Comparison of ENCODE assay signal across 23 cellular contexts in genomic region chr19:976476-976875, GRCh38. TPM values are rescaled to one million over a fixed set of nuclear protein-coding genes. Genes with fewer than 3 reads are reported as not detected.
DNase-seq lines count a peak whose midpoint lies in the region; ATAC-seq, FAIRE-seq and TF ChIP-seq lines count a peak whose summit lies in the region.
"Had no signal": no experiment of that assay in that cellular context is flagged by ENCODE, and none has a peak within 500 bp of the region (broad histone marks: within the 10 kb centered on the region; RNA-seq: fewer than 3 reads in every experiment).

No MANE protein-coding gene starts in this region.

- H3K27me3 Mint-ChIP-seq in dendritic cell treated with granulocyte-macrophage colony-stimulating factor and Interleukin-4, amounts not matched to agents 40 ng/mL and 50 ng/mL, for 4 days, result no peaks in the 10 kb centered on the region
- H3K27me3 Mint-ChIP-seq: CD4-positive, alpha-beta memory T cell had no signal

- H3K4me1 Mint-ChIP-seq in dendritic cell treated with granulocyte-macrophage colony-stimulating factor and Interleukin-4, amounts not matched to agents 40 ng/mL and 50 ng/mL, for 4 days (ENCODE audit: low read depth), result peaks cover 12% of the 10 kb centered on the region
- H3K4me1 Mint-ChIP-seq: CD4-positive, alpha-beta memory T cell had no signal

- TF ChIP-seq POLR2A in GM12891 (IDR thresholded peaks at IDR 0.05; ENCODE audit: low read depth, low read length), result no peak

- no peak for FAIRE-seq in GM12891 (lab: Jason Lieb, UNC)
- FAIRE-seq: G401.6 had no signal

- intact Hi-C loops in dendritic cell treated with granulocyte-macrophage colony-stimulating factor and Interleukin-4, amounts not matched to agents 40 ng/mL and 50 ng/mL, for 4 days (cut with micrococcal nuclease), result no loop called here
- intact Hi-C loops in aorta (cut with DNase I), result loop anchor here in 1 of 2 donors (5.0 kb wide), 1 partner anchor 119 kb away; the partner anchor contains the start of gene CFD

- H3K9me3 ChIP-seq in aorta (ENCODE audit: control insufficient read depth, low read length), result no peaks in the 10 kb centered on the region
- H3K9me3 ChIP-seq: MG63, Peyer's patch, SJCRH30 had no signal

- H3K36me3 Mint-ChIP-seq in dendritic cell treated with granulocyte-macrophage colony-stimulating factor and Interleukin-4, amounts not matched to agents 40 ng/mL and 50 ng/mL, for 4 days (ENCODE audit: low read depth), result peaks cover 55% of the 10 kb centered on the region

- ATAC-seq in aorta (ENCODE audit: low FRiP score), result peak; percentile 9
- ATAC-seq in GM21723 (IDR thresholded peaks at IDR 0.05; ENCODE audit: unreplicated experiment), result no peak

- H3K4me3 ChIP-seq in aorta (ENCODE audit: low read length in 2 of 2), result no peak overlapping the region
- H3K4me3 ChIP-seq: BLaER1 treated with 17β-estradiol and CSF1 and Interleukin-3, amounts not matched to agents 10 nM and 100 nM; MG63; Peyer's patch; SJCRH30 had no signal

- WGBS in aorta, 2 donors, result 72 to 85% methylated on average over 10 of the region's 10 CpGs

- no peak overlapping the region for H3K27ac ChIP-seq in aorta (ENCODE audit: low read depth in 1 of 2, low read length in 2 of 2)
- H3K27ac ChIP-seq: BLaER1 treated with 17β-estradiol and CSF1 and Interleukin-3, amounts not matched to agents 10 nM and 100 nM; Peyer's patch; SJCRH30 had no signal

- no peaks in the 10 kb centered on the region for H3K9me3 Mint-ChIP-seq in dendritic cell treated with granulocyte-macrophage colony-stimulating factor and Interleukin-4, amounts not matched to agents 40 ng/mL and 50 ng/mL, for 4 days
- H3K9me3 Mint-ChIP-seq: H9 had no signal

- DNase-seq in GM12891 (ENCODE audit: insufficient read length, low spot score), result no peak
- peak; percentile 8 for DNase-seq in NCI-H82 treated with DMSO at 0.1 percent for 48 hours (lab: John Stamatoyannopoulos, UW; ENCODE audit: unreplicated experiment)
- DNase-seq in aorta, result no peak
- DNase-seq in activated naive CD4-positive, alpha-beta T cell treated with anti-CD3 and anti-CD28 coated beads, Interleukin-2, amount 50 U/mL, for 16 hours, result no peak
- no peak for DNase-seq in activated effector memory CD4-positive, alpha-beta T cell treated with Interleukin-2 at 50 U/mL for 16 hours
- DNase-seq: ACHN, DMS153, H9, MG63, NCI-H1092, NCI-H1436, NCI-H187 treated with DMSO at 0.1 percent for 48 hours, NCI-H2107, NCI-H446 treated with DMSO at 0.1 percent for 48 hours, NCI-H526 treated with DMSO at 0.1 percent for 48 hours, Peyer's patch had no signal

- H3K27me3 ChIP-seq in aorta (ENCODE audit: control insufficient read depth in 1 of 2, insufficient read depth in 2 of 2, low read length in 1 of 2), result no peaks in the 10 kb centered on the region
- H3K27me3 ChIP-seq: BLaER1 treated with 17β-estradiol and CSF1 and Interleukin-3, amounts not matched to agents 10 nM and 100 nM; MG63; Peyer's patch; SJCRH30 had no signal

- H3K4me1 ChIP-seq in aorta (ENCODE audit: control insufficient read depth in 1 of 2, insufficient read depth in 2 of 2, low read length in 2 of 2), result no peaks in the 10 kb centered on the region
- H3K4me1 ChIP-seq: Peyer's patch had no signal

- H3K27ac Mint-ChIP-seq in dendritic cell treated with granulocyte-macrophage colony-stimulating factor and Interleukin-4, amounts not matched to agents 40 ng/mL and 50 ng/mL, for 4 days, result peak overlapping the region; percentile 45
- H3K27ac Mint-ChIP-seq: CD4-positive, alpha-beta memory T cell had no signal

- no peaks in the 10 kb centered on the region for H3K36me3 ChIP-seq in aorta (ENCODE audit: control insufficient read depth in 1 of 2, insufficient read depth in 2 of 2, low read length in 1 of 2)
- H3K36me3 ChIP-seq: MG63 had no signal

- H3K4me3 Mint-ChIP-seq in dendritic cell treated with granulocyte-macrophage colony-stimulating factor and Interleukin-4, amounts not matched to agents 40 ng/mL and 50 ng/mL, for 4 days, result no peak overlapping the region
- H3K4me3 Mint-ChIP-seq: CD4-positive, alpha-beta memory T cell had no signal

TF ChIP-seq in GM12891, 5 proteins besides CTCF, POLR2A, EP300 and RAD21:
- peak; percentile 32; the same call in 1 of the 2 replicates for TF ChIP-seq POLR2AphosphoS5 (IDR thresholded peaks at IDR 0.05; ENCODE audit: low read depth, low read length)
- no peak for TF ChIP-seq POU2F2 (IDR thresholded peaks at IDR 0.05; ENCODE audit: low read depth, low read length)
TF ChIP-seq in GM12891: peak in this region for 1.

RNA-seq across cellular contexts. Expression of gene WDR18, which starts 7.7 kb away (rescaled TPM):
- polyA plus RNA-seq in GM12891 (2012; ENCODE audit: low read depth, missing spikeins), result 44.1 TPM
- total RNA-seq in aorta, result 10 to 100 TPM; 15.5 to 16.1 TPM
- polyA plus RNA-seq in aorta, result 10 to 100 TPM; 20.9 to 68.8 TPM

RNA-seq across cellular contexts. Expression of gene GRIN3B, which starts 23.7 kb away (rescaled TPM):
- 0.06 TPM for polyA plus RNA-seq in GM12891 (2012; ENCODE audit: low read depth, missing spikeins)
- 1 to 10 TPM in 1 of 2 donors, under 1 TPM in 1; 0.10 to 1.3 TPM for total RNA-seq in aorta
- polyA plus RNA-seq in aorta, result not detected
- total RNA-seq: CD4-positive, alpha-beta memory T cell; Peyer's patch; SJCRH30 had no signal
- polyA plus RNA-seq: CD4-positive, alpha-beta memory T cell had no signal

RNA-seq across cellular contexts. Expression of gene TMEM259, which starts 44.4 kb away (rescaled TPM):
- polyA plus RNA-seq in GM12891 (2012; ENCODE audit: low read depth, missing spikeins), result 82.3 TPM
- total RNA-seq in aorta, result 100 to 1,000 TPM; 118 to 142 TPM
- 100 to 1,000 TPM in 1 of 2 donors, 10 to 100 TPM in 1; 50.1 to 434 TPM for polyA plus RNA-seq in aorta

RNA-seq across cellular contexts. Expression of gene RNU6-2, which starts 44.8 kb away (rescaled TPM):
- not detected for polyA plus RNA-seq in GM12891 (2012; ENCODE audit: low read depth, missing spikeins)
- not detected for total RNA-seq in aorta
- not detected for polyA plus RNA-seq in aorta
- total RNA-seq: CD4-positive, alpha-beta memory T cell; H9; LHCN-M2; Peyer's patch; SJCRH30 had no signal
- polyA plus RNA-seq: CD4-positive, alpha-beta memory T cell had no signal

RNA-seq across cellular contexts. Expression of gene CNN2, which starts 49.9 kb away (rescaled TPM):
- polyA plus RNA-seq in GM12891 (2012; ENCODE audit: low read depth, missing spikeins), result 101 TPM
- 100 to 1,000 TPM; 142 to 185 TPM for total RNA-seq in aorta
- polyA plus RNA-seq in aorta, result 100 to 1,000 TPM in 1 of 2 donors, 10 to 100 TPM in 1; 53.2 to 141 TPM
